In the genomic region with DNA sequence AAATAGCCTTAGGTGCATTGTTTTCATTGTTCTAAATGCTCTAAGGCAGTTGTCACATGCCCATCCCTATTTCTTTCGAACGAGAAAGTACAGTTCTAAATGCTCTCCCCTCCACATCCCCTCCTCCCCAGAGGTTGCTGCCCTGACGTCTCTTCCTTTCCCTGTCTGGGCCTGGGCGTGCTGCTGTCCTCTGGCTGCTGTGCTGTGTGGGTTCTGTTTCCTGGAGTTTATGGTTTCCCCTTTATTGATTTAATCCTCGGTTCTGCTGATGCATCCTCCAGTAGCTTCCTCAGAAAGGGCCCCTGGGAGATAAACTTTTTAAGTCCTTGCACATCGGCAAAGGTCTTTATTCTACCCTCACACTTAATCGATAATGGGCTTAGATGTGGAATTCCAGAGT, we compare ENCODE assay signal across 10 cellular contexts. TPM values are rescaled to one million over a fixed set of nuclear protein-coding genes. Genes with fewer than 3 reads are reported as not detected.
DNase-seq lines count a peak whose midpoint lies in the region; TF ChIP-seq lines count a peak whose summit lies in the region.
"Had no signal": no experiment of that assay in that cellular context is flagged by ENCODE, and none has a peak within 500 bp of the region (broad histone marks: within the 10 kb centered on the region; RNA-seq: fewer than 3 reads in every experiment).

No MANE protein-coding gene starts in this region.

- 14% methylated on average over 4 of the region's 7 CpGs for WGBS in mesenchymal stem cell

- H3K9ac ChIP-seq in mesenchymal stem cell (ENCODE audit: low read length), result peak overlapping the region; percentile 81

- H2BK5ac ChIP-seq in mesenchymal stem cell (ENCODE audit: low read depth, low read length, poor library complexity, severe bottlenecking), result no peak overlapping the region

- H2BK120ac ChIP-seq in mesenchymal stem cell (ENCODE audit: low read depth, low read length), result no peak overlapping the region

- no peaks in the 10 kb centered on the region for H3K79me2 ChIP-seq in ACC112 (ENCODE audit: control insufficient read depth, insufficient read depth, low read length, unreplicated experiment)

- CTCF ChIA-PET in activated naive CD4-positive, alpha-beta T cell treated with anti-CD3 and anti-CD28 coated beads for 36 hours (lab: Charles Lee), result no interaction called here
- CTCF ChIA-PET in activated CD4-positive, alpha-beta memory T cell treated with anti-CD3 and anti-CD28 coated beads, Interleukin-2, amount 10 ng/mL, durations not matched to agents 7 days and 5 days (lab: Charles Lee), result interaction anchor here (2.0 kb wide), 1 partner anchor 24 kb away, joined by 6 read pairs; no protein-coding TSS in a partner anchor

- no peak overlapping the region for H2BK15ac ChIP-seq in mesenchymal stem cell (ENCODE audit: low read depth, poor library complexity, severe bottlenecking)

- no peaks in the 10 kb centered on the region for H3K9me3 Mint-ChIP-seq in activated naive CD4-positive, alpha-beta T cell treated with anti-CD3 and anti-CD28 coated beads for 36 hours
- H3K9me3 Mint-ChIP-seq in activated CD4-positive, alpha-beta memory T cell treated with anti-CD3 and anti-CD28 coated beads, Interleukin-2, amount 10 ng/mL, durations not matched to agents 7 days and 5 days, result no peaks in the 10 kb centered on the region

- H3K4me2 ChIP-seq in mesenchymal stem cell (ENCODE audit: low read length, poor library complexity, severe bottlenecking), result no peak overlapping the region

- peak overlapping the region; percentile 46 for H4K8ac ChIP-seq in mesenchymal stem cell (ENCODE audit: low read length)

- POLR2A ChIA-PET in activated CD4-positive, alpha-beta memory T cell treated with anti-CD3 and anti-CD28 coated beads, Interleukin-2, amount 10 ng/mL, durations not matched to agents 7 days and 5 days (lab: Charles Lee), result no interaction called here

- DNase-seq in KG1 (lab: John Stamatoyannopoulos, UW) (peak; percentile 62), cardiac fibroblast (ENCODE audit: low read depth in 2 of 2) (peak; percentile 14 to 28), mesenchymal stem cell (peak; percentile 52), NCI-H345 (lab: John Stamatoyannopoulos, UW) (no peak)
- DNase-seq in activated naive CD4-positive, alpha-beta T cell treated with anti-CD3 and anti-CD28 coated beads for 36 hours, result no peak
- no peak for DNase-seq in activated CD4-positive, alpha-beta memory T cell treated with anti-CD3 and anti-CD28 coated beads, Interleukin-2, amount 10 ng/mL, durations not matched to agents 7 days and 5 days
- no peak for DNase-seq in activated CD4-positive, CD25-positive, alpha-beta regulatory T cell (lab: John Stamatoyannopoulos, UW)
- DNase-seq: GF-D8, NCI-H446 had no signal

- intact Hi-C loops in activated naive CD4-positive, alpha-beta T cell treated with anti-CD3 and anti-CD28 coated beads for 36 hours (cut with micrococcal nuclease), result no loop called here

- no peak overlapping the region for H3K18ac ChIP-seq in mesenchymal stem cell (ENCODE audit: low read depth in 1 of 2, low read length in 2 of 2)

- H3K23ac ChIP-seq in mesenchymal stem cell (ENCODE audit: low read length in 2 of 2), result no peak overlapping the region

- no peak overlapping the region for H2AK5ac ChIP-seq in mesenchymal stem cell (ENCODE audit: low read length, severe bottlenecking)

- H3K14ac ChIP-seq in mesenchymal stem cell (ENCODE audit: low read length in 2 of 2), result no peak overlapping the region

- peaks cover 6% of the 10 kb centered on the region for H3K4me1 ChIP-seq in ACC112 (ENCODE audit: control insufficient read depth, insufficient read depth, low read length, unreplicated experiment)
- peaks cover 19% of the 10 kb centered on the region for H3K4me1 ChIP-seq in mesenchymal stem cell (ENCODE audit: control insufficient read depth, insufficient read depth, low read depth, low read length)

- peaks cover 13% of the 10 kb centered on the region for H3K79me1 ChIP-seq in mesenchymal stem cell (replicated peaks; ENCODE audit: low read length, poor library complexity, severe bottlenecking)

- H2AFZ ChIP-seq in ACC112 (ENCODE audit: low read length, unreplicated experiment) (peak overlapping the region; percentile 64), mesenchymal stem cell (ENCODE audit: low read depth, low read length) (no peak overlapping the region)

- H3K27me3 ChIP-seq in ACC112 (ENCODE audit: insufficient read depth, low read length), result no peaks in the 10 kb centered on the region
- H3K27me3 ChIP-seq in mesenchymal stem cell (ENCODE audit: control insufficient read depth in 1 of 2, insufficient read depth in 1 of 2, low read length in 2 of 2), result no peaks in the 10 kb centered on the region

- no peaks in the 10 kb centered on the region for H3K36me3 ChIP-seq in ACC112 (ENCODE audit: insufficient read depth, low read length)
- H3K36me3 ChIP-seq in mesenchymal stem cell (ENCODE audit: control insufficient read depth in 1 of 2, insufficient read depth in 2 of 2, low read depth in 1 of 2, low read length in 2 of 2), result no peaks in the 10 kb centered on the region

- no peak overlapping the region for H4K91ac ChIP-seq in mesenchymal stem cell (ENCODE audit: low read length)

- no peak overlapping the region for H2BK12ac ChIP-seq in mesenchymal stem cell (ENCODE audit: low read length in 2 of 2)

- no peaks in the 10 kb centered on the region for H3K36me3 Mint-ChIP-seq in activated naive CD4-positive, alpha-beta T cell treated with anti-CD3 and anti-CD28 coated beads for 36 hours (ENCODE audit: low read depth)
- no peaks in the 10 kb centered on the region for H3K36me3 Mint-ChIP-seq in activated CD4-positive, alpha-beta memory T cell treated with anti-CD3 and anti-CD28 coated beads, Interleukin-2, amount 10 ng/mL, durations not matched to agents 7 days and 5 days (ENCODE audit: low read depth)

- H3K27ac Mint-ChIP-seq in activated naive CD4-positive, alpha-beta T cell treated with anti-CD3 and anti-CD28 coated beads for 36 hours, result no peak overlapping the region
- H3K27ac Mint-ChIP-seq in activated CD4-positive, alpha-beta memory T cell treated with anti-CD3 and anti-CD28 coated beads, Interleukin-2, amount 10 ng/mL, durations not matched to agents 7 days and 5 days, result no peak overlapping the region

- peak overlapping the region; percentile 53 for H3K4me3 ChIP-seq in ACC112 (ENCODE audit: low read depth, low read length)
- no peak overlapping the region for H3K4me3 ChIP-seq in cardiac fibroblast (replicated peaks in 1 of 2; ENCODE audit: low read depth in 2 of 2, low read length in 2 of 2)
- H3K4me3 ChIP-seq in mesenchymal stem cell (ENCODE audit: insufficient read depth in 1 of 2, low read depth in 1 of 2, low read length in 2 of 2), result peak overlapping the region in 1 of 2 experiments; percentile 53

- H3K27ac ChIP-seq in ACC112 (ENCODE audit: low read depth, low read length) (no peak overlapping the region), mesenchymal stem cell (ENCODE audit: low read length, poor library complexity, severe bottlenecking) (no peak overlapping the region)

- no peaks in the 10 kb centered on the region for H3K27me3 Mint-ChIP-seq in activated naive CD4-positive, alpha-beta T cell treated with anti-CD3 and anti-CD28 coated beads for 36 hours (ENCODE audit: low read depth)
- peaks cover 8% of the 10 kb centered on the region for H3K27me3 Mint-ChIP-seq in activated CD4-positive, alpha-beta memory T cell treated with anti-CD3 and anti-CD28 coated beads, Interleukin-2, amount 10 ng/mL, durations not matched to agents 7 days and 5 days

- no peak overlapping the region for H3K4ac ChIP-seq in mesenchymal stem cell (ENCODE audit: low read depth in 1 of 2, low read length in 2 of 2)

- no peaks in the 10 kb centered on the region for H3K9me3 ChIP-seq in mesenchymal stem cell (ENCODE audit: control insufficient read depth, low read length)

- TF ChIP-seq CTCF in cardiac fibroblast (IDR thresholded peaks at IDR 0.05; ENCODE audit: low read depth, low read length), result peak; percentile 3

- H3K4me3 Mint-ChIP-seq in activated naive CD4-positive, alpha-beta T cell treated with anti-CD3 and anti-CD28 coated beads for 36 hours, result no peak overlapping the region
- no peak overlapping the region for H3K4me3 Mint-ChIP-seq in activated CD4-positive, alpha-beta memory T cell treated with anti-CD3 and anti-CD28 coated beads, Interleukin-2, amount 10 ng/mL, durations not matched to agents 7 days and 5 days

- H3K4me1 Mint-ChIP-seq in activated naive CD4-positive, alpha-beta T cell treated with anti-CD3 and anti-CD28 coated beads for 36 hours (ENCODE audit: low read depth), result peaks cover 9% of the 10 kb centered on the region
- H3K4me1 Mint-ChIP-seq in activated CD4-positive, alpha-beta memory T cell treated with anti-CD3 and anti-CD28 coated beads, Interleukin-2, amount 10 ng/mL, durations not matched to agents 7 days and 5 days, result peaks cover 13% of the 10 kb centered on the region

RNA-seq across cellular contexts. Expression of gene MVB12B, which starts 48.8 kb away (rescaled TPM):
- polyA plus RNA-seq in mesenchymal stem cell (2013, experiment 1 of 2), result 3.5 TPM
- 3.4 TPM for polyA plus RNA-seq in mesenchymal stem cell (2013, experiment 2 of 2)
- 1 to 10 TPM; 2.6 TPM for total RNA-seq in activated naive CD4-positive, alpha-beta T cell treated with anti-CD3 and anti-CD28 coated beads for 36 hours
- total RNA-seq in activated CD4-positive, alpha-beta memory T cell treated with anti-CD3 and anti-CD28 coated beads, Interleukin-2, amount 10 ng/mL, durations not matched to agents 7 days and 5 days, result 1 to 10 TPM; 1.8 to 2.4 TPM

Comparison
In these comparisons a context has a peak if more than half of its experiments do, and no peak if none do; other contexts are left out.
1. DNase-seq: peak in KG1 (single experiment), cardiac fibroblast (2 of 2) and mesenchymal stem cell (single experiment); none in NCI-H345 (single experiment), activated naive CD4-positive, alpha-beta T cell treated with anti-CD3 and anti-CD28 coated beads for 36 hours (single experiment), activated CD4-positive, alpha-beta memory T cell treated with anti-CD3 and anti-CD28 coated beads, Interleukin-2, amount 10 ng/mL, durations not matched to agents 7 days and 5 days (single experiment) and activated CD4-positive, CD25-positive, alpha-beta regulatory T cell (0 of 4).